17 cellular contexts compared by ENCODE assay signal in genomic region chr2:65329551-65329950, GRCh38.
DNase-seq lines count a peak whose midpoint lies in the region; ATAC-seq, FAIRE-seq and TF ChIP-seq lines count a peak whose summit lies in the region.
"Had no signal": no experiment of that assay in that cellular context is flagged by ENCODE, and none has a peak within 500 bp of the region (broad histone marks: within the 10 kb centered on the region; RNA-seq: fewer than 3 reads in every experiment).

No MANE protein-coding gene starts in this region.

- H3K36me3 ChIP-seq in endothelial cell of umbilical vein (ENCODE audit: control insufficient read depth in 2 of 2, extremely low read depth in 1 of 2, insufficient read depth in 2 of 2, low read length in 2 of 2) = no peaks in the 10 kb centered on the region

- H3K4me3 ChIP-seq in endothelial cell of umbilical vein (replicated peaks in 1 of 3; ENCODE audit: insufficient read depth in 1 of 3, low read depth in 1 of 3, low read length in 3 of 3) = no peak overlapping the region
- H3K4me3 ChIP-seq: left lung, mucosa of descending colon, PC-9 had no signal

- H3K4me2 ChIP-seq in endothelial cell of umbilical vein (ENCODE audit: insufficient read depth, low read length) = no peak overlapping the region
- H3K4me2 ChIP-seq: PC-9 had no signal

- no peak overlapping the region for H3K9ac ChIP-seq in endothelial cell of umbilical vein (replicated peaks; ENCODE audit: extremely low read depth, insufficient read depth, low read length)

- no TSS peak for BruUV-seq in endothelial cell of umbilical vein (replicated peaks; lab: Mats Ljungman, UMichigan)

- no peaks in the 10 kb centered on the region for H3K9me3 ChIP-seq in endothelial cell of umbilical vein (replicated peaks; ENCODE audit: control insufficient read depth, insufficient read depth, low read length)
- no peaks in the 10 kb centered on the region for H3K9me3 ChIP-seq in CD4-positive, alpha-beta T cell (ENCODE audit: control insufficient read depth, low read length)
- H3K9me3 ChIP-seq: left lung, mucosa of descending colon, neutrophil had no signal

- H3K4me1 Mint-ChIP-seq in CD4-positive, alpha-beta T cell (ENCODE audit: low read depth) = no peaks in the 10 kb centered on the region
- H3K4me1 Mint-ChIP-seq: CD14-positive monocyte had no signal

- no peak for TF ChIP-seq CTCF in endothelial cell of umbilical vein (IDR thresholded peaks at IDR 0.05; ENCODE audit: extremely low read depth in 1 of 2, insufficient read depth in 1 of 2, low read depth in 1 of 2, low read length in 2 of 2)
- no peak for TF ChIP-seq CTCF in CD4-positive, alpha-beta T cell (IDR thresholded peaks at IDR 0.05)

- no peaks in the 10 kb centered on the region for H3K36me3 Mint-ChIP-seq in CD4-positive, alpha-beta T cell (ENCODE audit: low read depth)

- FAIRE-seq in endothelial cell of umbilical vein (lab: Jason Lieb, UNC) = peak; percentile 47

- DNase-seq in DMS 273 (lab: John Stamatoyannopoulos, UW; ENCODE audit: unreplicated experiment) (peak; percentile 72), NCI-H128 (lab: John Stamatoyannopoulos, UW; ENCODE audit: unreplicated experiment) (peak; percentile 45), NCI-H524 (lab: John Stamatoyannopoulos, UW) (peak; percentile 91 to 95), endothelial cell of umbilical vein (ENCODE audit: low read depth, low spot score) (no peak), NCI-H1930 (lab: John Stamatoyannopoulos, UW) (no peak), HuH-7 (ENCODE audit: low spot score) (no peak)
- no peak for DNase-seq in CD4-positive, alpha-beta T cell
- DNase-seq: activated CD4-positive, alpha-beta T cell treated with anti-CD3 and anti-CD28 coated beads, Interleukin-2, amount 50 U/mL, for 48 hours; activated naive CD4-positive, alpha-beta T cell treated with Interleukin-2 at 50 U/mL for 16 hours; amygdala; left lung; mucosa of descending colon; NCI-H526 treated with DMSO at 0.1 percent for 48 hours; PC-9 had no signal

- H3K9me3 Mint-ChIP-seq in CD4-positive, alpha-beta T cell = no peaks in the 10 kb centered on the region
- H3K9me3 Mint-ChIP-seq: CD14-positive monocyte had no signal

- no peak for ATAC-seq in CD4-positive, alpha-beta T cell (ENCODE audit: poor library complexity)
- no peak for ATAC-seq in HG03439 (IDR thresholded peaks at IDR 0.05; ENCODE audit: unreplicated experiment)
- ATAC-seq: left lung, mucosa of descending colon had no signal

- H2AFZ ChIP-seq in endothelial cell of umbilical vein (ENCODE audit: low read depth, low read length) = no peak overlapping the region
- H2AFZ ChIP-seq: PC-9 had no signal

- CTCF ChIA-PET in endothelial cell of umbilical vein (lab: Charles Lee) = no interaction called here
- CTCF ChIA-PET in CD4-positive, alpha-beta T cell (lab: Charles Lee) = no interaction called here

- no peaks in the 10 kb centered on the region for H3K27me3 Mint-ChIP-seq in CD4-positive, alpha-beta T cell

- H4K20me1 ChIP-seq in endothelial cell of umbilical vein (replicated peaks; ENCODE audit: control insufficient read depth, extremely low read depth, insufficient read depth, low read length) = no peaks in the 10 kb centered on the region

- no peaks in the 10 kb centered on the region for H3K4me1 ChIP-seq in endothelial cell of umbilical vein (ENCODE audit: control insufficient read depth, extremely low read depth, insufficient read depth, low read length)
- H3K4me1 ChIP-seq: left lung had no signal

- H3K4me3 Mint-ChIP-seq in CD4-positive, alpha-beta T cell = no peak overlapping the region
- H3K4me3 Mint-ChIP-seq: CD14-positive monocyte had no signal

- H3K27ac Mint-ChIP-seq in CD4-positive, alpha-beta T cell = no peak overlapping the region
- H3K27ac Mint-ChIP-seq: CD14-positive monocyte had no signal

- H3K27ac ChIP-seq in endothelial cell of umbilical vein (ENCODE audit: insufficient read depth, low read depth, low read length) = no peak overlapping the region
- no peak overlapping the region for H3K27ac ChIP-seq in CD4-positive, alpha-beta T cell (ENCODE audit: low read depth, low read length)
- H3K27ac ChIP-seq: left lung, neutrophil, PC-9 had no signal

- H3K79me2 ChIP-seq in endothelial cell of umbilical vein (ENCODE audit: control insufficient read depth, insufficient read depth, low read length) = no peaks in the 10 kb centered on the region

- no peaks in the 10 kb centered on the region for H3K27me3 ChIP-seq in endothelial cell of umbilical vein (ENCODE audit: control insufficient read depth in 2 of 2, insufficient read depth in 2 of 2, low read length in 2 of 2)
- no peaks in the 10 kb centered on the region for H3K27me3 ChIP-seq in CD4-positive, alpha-beta T cell (ENCODE audit: control insufficient read depth, insufficient read depth, low read length)
- H3K27me3 ChIP-seq: left lung, neutrophil had no signal

- dilution Hi-C loops in endothelial cell of umbilical vein (cut with MboI; ENCODE audit: extremely low pct_ligation_motif_present, low sequenced_read_pairs) = no loop called here

- POLR2A ChIA-PET in endothelial cell of umbilical vein (lab: Charles Lee) = no interaction called here
- POLR2A ChIA-PET in CD4-positive, alpha-beta T cell (lab: Charles Lee) = no interaction called here

- intact Hi-C loops in endothelial cell of umbilical vein (cut with micrococcal nuclease) = no loop called here
- intact Hi-C loops in CD4-positive, alpha-beta T cell (cut with DNase I, micrococcal nuclease) = no loop called here

- no peaks in the 10 kb centered on the region for H3K9me1 ChIP-seq in endothelial cell of umbilical vein (replicated peaks; ENCODE audit: control insufficient read depth, extremely low read depth, insufficient read depth, low read length)

- TF ChIP-seq POLR2A in endothelial cell of umbilical vein (IDR thresholded peaks at IDR 0.05; ENCODE audit: low read depth, low read length) = no peak

TF ChIP-seq in endothelial cell of umbilical vein, 7 proteins besides CTCF, POLR2A, EP300 and RAD21:
- TF ChIP-seq FOS (IDR thresholded peaks at IDR 0.05; ENCODE audit: borderline replicate concordance, insufficient read depth, low read length) = no peak
- TF ChIP-seq JUN (IDR thresholded peaks at IDR 0.05; ENCODE audit: borderline replicate concordance, insufficient read depth, insufficient read length, low read depth) = no peak
- TF ChIP-seq MYC (IDR thresholded peaks at IDR 0.05; ENCODE audit: low read depth, low read length) = no peak
- TF ChIP-seq GATA2 (IDR thresholded peaks at IDR 0.05; ENCODE audit: insufficient read depth, insufficient read length, low read depth, low read length) = no peak
- no peak for TF ChIP-seq EZH2 (IDR thresholded peaks at IDR 0.05; ENCODE audit: borderline replicate concordance, low read depth, low read length, severe bottlenecking)
- no peak for TF ChIP-seq MAX (IDR thresholded peaks at IDR 0.05; ENCODE audit: insufficient read depth, insufficient read length)
- no peak for TF ChIP-seq POLR2AphosphoS5 (IDR thresholded peaks at IDR 0.05; ENCODE audit: insufficient read depth, low read depth, low read length)

Comparison
In these comparisons a context has a peak if more than half of its experiments do, and no peak if none do; other contexts are left out.
1. DNase-seq: peak in DMS 273 (single experiment), NCI-H128 (single experiment) and NCI-H524 (2 of 2); none in endothelial cell of umbilical vein (single experiment), CD4-positive, alpha-beta T cell (0 of 10), NCI-H1930 (0 of 2) and HuH-7 (single experiment).